In genomic region chr16:69744363-69745231, GRCh38 we compare ENCODE assay signal across 1 cellular context.
TF ChIP-seq lines count a peak whose summit lies in the region.

No MANE protein-coding gene starts in this region.

TF ChIP-seq in H1, 55 proteins besides CTCF, POLR2A, EP300 and RAD21:
- 0 out of 2 replicates have a peak, but pooled peaks have one; percentile 14 for TF ChIP-seq POLR2AphosphoS5 (IDR thresholded peaks at IDR 0.05; ENCODE audit: low read depth, low read length)
- TF ChIP-seq ZNF274 (IDR thresholded peaks at IDR 0.05; ENCODE audit: borderline replicate concordance, extremely low read depth, low read length): no peak
- TF ChIP-seq GTF2F1 (IDR thresholded peaks at IDR 0.05; ENCODE audit: borderline replicate concordance, low read depth, low read length): no peak
TF ChIP-seq in H1: peak in this region for 1.
